Comparison of ENCODE assay signal across 7 cellular contexts in genomic region chr11:3580487-3581388, GRCh38.
DNase-seq lines count a peak whose midpoint lies in the region; TF ChIP-seq lines count a peak whose summit lies in the region.
"Not testable (repeated sequence)": the region's sequence is repeated elsewhere in the genome, so short reads cannot be mapped to it uniquely, and the experiment has no call there.

No MANE protein-coding gene starts in this region.

- 0 to 1% methylated on average over 42 to 89 of the region's 92 CpGs for WGBS in esophagus, 2 donors
- WGBS in mesenchymal stem cell = 2% methylated on average over 35 of the region's 92 CpGs

- not testable (repeated sequence) for H2AFZ ChIP-seq in mesenchymal stem cell (ENCODE audit: low read depth, low read length)

- peak overlapping the region; percentile 68 for H3K4me2 ChIP-seq in mesenchymal stem cell (ENCODE audit: low read length, poor library complexity, severe bottlenecking)

- not testable (repeated sequence) for H3K9me3 ChIP-seq in esophagus (ENCODE audit: control insufficient read depth in 2 of 2, insufficient read depth in 1 of 2, low read depth in 1 of 2, low read length in 1 of 2); mesenchymal stem cell (ENCODE audit: control insufficient read depth, low read length)

- H3K4ac ChIP-seq in mesenchymal stem cell (ENCODE audit: low read depth in 1 of 2, low read length in 2 of 2) = not testable (repeated sequence)

- DNase-seq in GM10266 (ENCODE audit: extremely low spot score) = not testable (repeated sequence)
- DNase-seq in NCI-H146 treated with DMSO at 0.1 percent for 48 hours (lab: John Stamatoyannopoulos, UW; ENCODE audit: unreplicated experiment) = peak; percentile 28
- DNase-seq in T-helper 2 cell = peak; percentile 31 to 54 (median 50)
- DNase-seq in activated effector memory CD4-positive, alpha-beta T cell treated with anti-CD3 and anti-CD28 coated beads, Interleukin-2, amount 50 U/mL, for 16 hours = peak; percentile 90
- DNase-seq in mesenchymal stem cell = peak; percentile 2
- DNase-seq in stimulated activated CD4-positive, alpha-beta T cell treated with anti-CD3 and anti-CD28 coated beads, Interleukin-1b, Interleukin-23, amount 100 ng/mL, for 1 hour (ENCODE audit: low read depth in 2 of 2) = peak; percentile 42 to 49

- H2BK120ac ChIP-seq in mesenchymal stem cell (ENCODE audit: low read depth, low read length) = not testable (repeated sequence)

- not testable (repeated sequence) for H3K36me3 ChIP-seq in esophagus (ENCODE audit: control insufficient read depth in 2 of 2, insufficient read depth in 2 of 2, low read length in 1 of 2); mesenchymal stem cell (ENCODE audit: control insufficient read depth in 1 of 2, insufficient read depth in 2 of 2, low read depth in 1 of 2, low read length in 2 of 2)

- H3K9ac ChIP-seq in mesenchymal stem cell (ENCODE audit: low read length) = not testable (repeated sequence)

- H4K8ac ChIP-seq in mesenchymal stem cell (ENCODE audit: low read length) = not testable (repeated sequence)

- not testable (repeated sequence) for H4K91ac ChIP-seq in mesenchymal stem cell (ENCODE audit: low read length)

- H3K18ac ChIP-seq in mesenchymal stem cell (ENCODE audit: low read depth in 1 of 2, low read length in 2 of 2) = not testable (repeated sequence)

- H2AK5ac ChIP-seq in mesenchymal stem cell (ENCODE audit: low read length, severe bottlenecking) = not testable (repeated sequence)

- not testable (repeated sequence) for H2BK15ac ChIP-seq in mesenchymal stem cell (ENCODE audit: low read depth, poor library complexity, severe bottlenecking)

- not testable (repeated sequence) for H3K27me3 ChIP-seq in esophagus (ENCODE audit: control insufficient read depth in 1 of 2, insufficient read depth in 2 of 2, low read length in 2 of 2)
- H3K27me3 ChIP-seq in mesenchymal stem cell (ENCODE audit: control insufficient read depth in 1 of 2, insufficient read depth in 1 of 2, low read length in 2 of 2) = peaks cover 11 to 26% of the 10 kb centered on the region in 2 experiments

- H2BK12ac ChIP-seq in mesenchymal stem cell (ENCODE audit: low read length in 2 of 2) = not testable (repeated sequence)

- H3K4me3 ChIP-seq in esophagus (ENCODE audit: low read depth in 1 of 2, low read length in 2 of 2) (peak overlapping the region; percentile 40 to 59), mesenchymal stem cell (ENCODE audit: insufficient read depth in 1 of 2, low read depth in 1 of 2, low read length in 2 of 2) (peak overlapping the region; percentile 42 to 62)

- H3K23ac ChIP-seq in mesenchymal stem cell (ENCODE audit: low read length in 2 of 2) = not testable (repeated sequence)

- not testable (repeated sequence) for H2BK5ac ChIP-seq in mesenchymal stem cell (ENCODE audit: low read depth, low read length, poor library complexity, severe bottlenecking)

- TF ChIP-seq CTCF in GM10266 (IDR thresholded peaks at IDR 0.05; ENCODE audit: control insufficient read depth, insufficient read depth, low read depth, missing control alignments) = peak; percentile 75

- not testable (repeated sequence) for H3K4me1 ChIP-seq in esophagus (ENCODE audit: control insufficient read depth in 2 of 2, insufficient read depth in 2 of 2, low read length in 1 of 2)
- peaks cover 11% of the 10 kb centered on the region for H3K4me1 ChIP-seq in mesenchymal stem cell (ENCODE audit: control insufficient read depth, insufficient read depth, low read depth, low read length)

- H3K14ac ChIP-seq in mesenchymal stem cell (ENCODE audit: low read length in 2 of 2) = not testable (repeated sequence)

- H3K79me1 ChIP-seq in mesenchymal stem cell (replicated peaks; ENCODE audit: low read length, poor library complexity, severe bottlenecking) = not testable (repeated sequence)

- not testable (repeated sequence) for H3K27ac ChIP-seq in esophagus (ENCODE audit: low read depth in 2 of 2, low read length in 1 of 2); mesenchymal stem cell (ENCODE audit: low read length, poor library complexity, severe bottlenecking)
